2 cellular contexts compared by ENCODE assay signal in the genomic region with DNA sequence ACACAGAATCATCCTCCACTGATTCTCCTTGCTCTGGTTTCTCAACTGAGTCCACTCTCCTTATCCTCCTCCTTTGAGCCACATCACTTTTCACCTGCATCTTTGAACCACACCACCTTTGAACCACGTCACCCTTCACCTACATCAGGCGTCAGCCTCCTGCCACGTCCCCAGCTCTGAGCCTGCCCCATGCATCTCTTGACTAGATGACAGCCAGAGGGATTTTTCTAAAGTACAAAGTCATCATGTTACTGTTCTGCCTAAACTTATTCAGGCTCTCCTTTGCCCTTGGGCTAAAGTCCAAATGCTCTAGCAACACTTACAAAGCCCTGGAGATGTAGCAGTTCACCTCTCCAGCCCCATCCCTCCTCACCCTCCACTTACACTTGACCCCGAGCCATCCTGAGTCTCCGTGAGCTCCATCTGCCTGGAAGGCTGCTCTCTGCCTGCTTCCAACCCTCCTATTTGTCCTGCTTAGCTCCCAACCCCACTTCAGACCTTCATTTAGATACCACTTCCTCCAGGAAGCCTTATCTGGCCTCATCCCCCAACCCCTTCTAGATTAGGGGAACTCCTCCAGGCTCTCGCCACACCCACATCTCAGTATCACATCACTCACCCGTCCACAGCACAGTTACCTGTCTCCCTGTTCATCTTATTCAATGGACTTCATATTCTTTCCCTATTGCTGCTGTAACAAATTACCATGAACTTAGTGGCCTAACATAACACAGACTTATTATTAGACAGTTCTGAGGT.
TF ChIP-seq lines count a peak whose summit lies in the region.

No MANE protein-coding gene starts in this region.

TF ChIP-seq in GM12878, 131 proteins besides CTCF, POLR2A, EP300 and RAD21:
- TF ChIP-seq, protein P1, sequence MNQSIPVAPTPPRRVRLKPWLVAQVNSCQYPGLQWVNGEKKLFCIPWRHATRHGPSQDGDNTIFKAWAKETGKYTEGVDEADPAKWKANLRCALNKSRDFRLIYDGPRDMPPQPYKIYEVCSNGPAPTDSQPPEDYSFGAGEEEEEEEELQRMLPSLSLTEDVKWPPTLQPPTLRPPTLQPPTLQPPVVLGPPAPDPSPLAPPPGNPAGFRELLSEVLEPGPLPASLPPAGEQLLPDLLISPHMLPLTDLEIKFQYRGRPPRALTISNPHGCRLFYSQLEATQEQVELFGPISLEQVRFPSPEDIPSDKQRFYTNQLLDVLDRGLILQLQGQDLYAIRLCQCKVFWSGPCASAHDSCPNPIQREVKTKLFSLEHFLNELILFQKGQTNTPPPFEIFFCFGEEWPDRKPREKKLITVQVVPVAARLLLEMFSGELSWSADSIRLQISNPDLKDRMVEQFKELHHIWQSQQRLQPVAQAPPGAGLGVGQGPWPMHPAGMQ (IDR thresholded peaks at IDR 0.05; ENCODE audit: borderline replicate concordance) = no peak
- TF ChIP-seq SRF (IDR thresholded peaks at IDR 0.05; ENCODE audit: low read depth in 2 of 2, low read length in 2 of 2) = 0 out of 4 replicates have a peak, but pooled peaks of 1 of the 2 experiments have one; percentile 25

TF ChIP-seq in neural cell, 6 proteins besides CTCF, POLR2A, EP300 and RAD21:
- TF ChIP-seq EZH2 (IDR thresholded peaks at IDR 0.05; ENCODE audit: borderline replicate concordance, insufficient read depth, low read length, poor library complexity, severe bottlenecking) (no peak), TAF1 (IDR thresholded peaks at IDR 0.05; ENCODE audit: low read depth) (no peak), MXI1 (conservative IDR thresholded peaks at IDR 0.05; ENCODE audit: poor library complexity, severe bottlenecking) (no peak), POLR2AphosphoS5 (IDR thresholded peaks at IDR 0.05) (no peak), SMC3 (conservative IDR thresholded peaks at IDR 0.05; ENCODE audit: poor library complexity) (no peak)
- TF ChIP-seq, protein P2, sequence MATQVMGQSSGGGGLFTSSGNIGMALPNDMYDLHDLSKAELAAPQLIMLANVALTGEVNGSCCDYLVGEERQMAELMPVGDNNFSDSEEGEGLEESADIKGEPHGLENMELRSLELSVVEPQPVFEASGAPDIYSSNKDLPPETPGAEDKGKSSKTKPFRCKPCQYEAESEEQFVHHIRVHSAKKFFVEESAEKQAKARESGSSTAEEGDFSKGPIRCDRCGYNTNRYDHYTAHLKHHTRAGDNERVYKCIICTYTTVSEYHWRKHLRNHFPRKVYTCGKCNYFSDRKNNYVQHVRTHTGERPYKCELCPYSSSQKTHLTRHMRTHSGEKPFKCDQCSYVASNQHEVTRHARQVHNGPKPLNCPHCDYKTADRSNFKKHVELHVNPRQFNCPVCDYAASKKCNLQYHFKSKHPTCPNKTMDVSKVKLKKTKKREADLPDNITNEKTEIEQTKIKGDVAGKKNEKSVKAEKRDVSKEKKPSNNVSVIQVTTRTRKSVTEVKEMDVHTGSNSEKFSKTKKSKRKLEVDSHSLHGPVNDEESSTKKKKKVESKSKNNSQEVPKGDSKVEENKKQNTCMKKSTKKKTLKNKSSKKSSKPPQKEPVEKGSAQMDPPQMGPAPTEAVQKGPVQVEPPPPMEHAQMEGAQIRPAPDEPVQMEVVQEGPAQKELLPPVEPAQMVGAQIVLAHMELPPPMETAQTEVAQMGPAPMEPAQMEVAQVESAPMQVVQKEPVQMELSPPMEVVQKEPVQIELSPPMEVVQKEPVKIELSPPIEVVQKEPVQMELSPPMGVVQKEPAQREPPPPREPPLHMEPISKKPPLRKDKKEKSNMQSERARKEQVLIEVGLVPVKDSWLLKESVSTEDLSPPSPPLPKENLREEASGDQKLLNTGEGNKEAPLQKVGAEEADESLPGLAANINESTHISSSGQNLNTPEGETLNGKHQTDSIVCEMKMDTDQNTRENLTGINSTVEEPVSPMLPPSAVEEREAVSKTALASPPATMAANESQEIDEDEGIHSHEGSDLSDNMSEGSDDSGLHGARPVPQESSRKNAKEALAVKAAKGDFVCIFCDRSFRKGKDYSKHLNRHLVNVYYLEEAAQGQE (IDR thresholded peaks at IDR 0.05; ENCODE audit: borderline replicate concordance) = no peak
